In the genomic region with DNA sequence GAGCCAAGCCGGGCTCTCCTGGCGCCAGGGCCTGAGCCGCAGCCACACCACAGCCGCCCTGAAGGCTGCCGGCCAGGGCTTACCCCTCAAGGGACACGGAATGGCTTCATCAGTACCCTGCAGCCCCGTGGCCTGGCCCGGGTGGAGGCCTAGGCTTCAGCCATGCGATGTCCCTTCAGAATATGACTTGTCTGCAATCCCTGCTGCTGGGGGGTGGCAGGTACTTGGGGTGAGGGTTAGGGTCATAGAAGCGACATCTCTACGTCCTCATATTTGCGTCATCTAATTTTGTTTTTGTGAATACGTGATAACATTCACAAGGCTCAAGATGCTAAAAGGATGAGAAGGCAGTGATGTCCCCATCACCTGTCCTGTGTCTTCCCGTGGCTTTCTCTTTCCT, we compare ENCODE assay signal across 1 cellular context.
TF ChIP-seq lines count a peak whose summit lies in the region.

No MANE protein-coding gene starts in this region.

TF ChIP-seq in WTC11, 78 proteins besides CTCF, POLR2A, EP300 and RAD21 (continued from another document):
- TF ChIP-seq, protein P1, sequence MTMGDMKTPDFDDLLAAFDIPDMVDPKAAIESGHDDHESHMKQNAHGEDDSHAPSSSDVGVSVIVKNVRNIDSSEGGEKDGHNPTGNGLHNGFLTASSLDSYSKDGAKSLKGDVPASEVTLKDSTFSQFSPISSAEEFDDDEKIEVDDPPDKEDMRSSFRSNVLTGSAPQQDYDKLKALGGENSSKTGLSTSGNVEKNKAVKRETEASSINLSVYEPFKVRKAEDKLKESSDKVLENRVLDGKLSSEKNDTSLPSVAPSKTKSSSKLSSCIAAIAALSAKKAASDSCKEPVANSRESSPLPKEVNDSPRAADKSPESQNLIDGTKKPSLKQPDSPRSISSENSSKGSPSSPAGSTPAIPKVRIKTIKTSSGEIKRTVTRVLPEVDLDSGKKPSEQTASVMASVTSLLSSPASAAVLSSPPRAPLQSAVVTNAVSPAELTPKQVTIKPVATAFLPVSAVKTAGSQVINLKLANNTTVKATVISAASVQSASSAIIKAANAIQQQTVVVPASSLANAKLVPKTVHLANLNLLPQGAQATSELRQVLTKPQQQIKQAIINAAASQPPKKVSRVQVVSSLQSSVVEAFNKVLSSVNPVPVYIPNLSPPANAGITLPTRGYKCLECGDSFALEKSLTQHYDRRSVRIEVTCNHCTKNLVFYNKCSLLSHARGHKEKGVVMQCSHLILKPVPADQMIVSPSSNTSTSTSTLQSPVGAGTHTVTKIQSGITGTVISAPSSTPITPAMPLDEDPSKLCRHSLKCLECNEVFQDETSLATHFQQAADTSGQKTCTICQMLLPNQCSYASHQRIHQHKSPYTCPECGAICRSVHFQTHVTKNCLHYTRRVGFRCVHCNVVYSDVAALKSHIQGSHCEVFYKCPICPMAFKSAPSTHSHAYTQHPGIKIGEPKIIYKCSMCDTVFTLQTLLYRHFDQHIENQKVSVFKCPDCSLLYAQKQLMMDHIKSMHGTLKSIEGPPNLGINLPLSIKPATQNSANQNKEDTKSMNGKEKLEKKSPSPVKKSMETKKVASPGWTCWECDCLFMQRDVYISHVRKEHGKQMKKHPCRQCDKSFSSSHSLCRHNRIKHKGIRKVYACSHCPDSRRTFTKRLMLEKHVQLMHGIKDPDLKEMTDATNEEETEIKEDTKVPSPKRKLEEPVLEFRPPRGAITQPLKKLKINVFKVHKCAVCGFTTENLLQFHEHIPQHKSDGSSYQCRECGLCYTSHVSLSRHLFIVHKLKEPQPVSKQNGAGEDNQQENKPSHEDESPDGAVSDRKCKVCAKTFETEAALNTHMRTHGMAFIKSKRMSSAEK (CRISPR knock-in tag; IDR thresholded peaks at IDR 0.05; ENCODE audit: borderline replicate concordance), result no peak
- TF ChIP-seq ETV6 (CRISPR knock-in tag; IDR thresholded peaks at IDR 0.05), result no peak
- no peak for TF ChIP-seq E2F4 (CRISPR knock-in tag; IDR thresholded peaks at IDR 0.05; ENCODE audit: borderline replicate concordance, low read depth)
- no peak for TF ChIP-seq RORB (CRISPR knock-in tag; IDR thresholded peaks at IDR 0.05)
- TF ChIP-seq, protein P2, sequence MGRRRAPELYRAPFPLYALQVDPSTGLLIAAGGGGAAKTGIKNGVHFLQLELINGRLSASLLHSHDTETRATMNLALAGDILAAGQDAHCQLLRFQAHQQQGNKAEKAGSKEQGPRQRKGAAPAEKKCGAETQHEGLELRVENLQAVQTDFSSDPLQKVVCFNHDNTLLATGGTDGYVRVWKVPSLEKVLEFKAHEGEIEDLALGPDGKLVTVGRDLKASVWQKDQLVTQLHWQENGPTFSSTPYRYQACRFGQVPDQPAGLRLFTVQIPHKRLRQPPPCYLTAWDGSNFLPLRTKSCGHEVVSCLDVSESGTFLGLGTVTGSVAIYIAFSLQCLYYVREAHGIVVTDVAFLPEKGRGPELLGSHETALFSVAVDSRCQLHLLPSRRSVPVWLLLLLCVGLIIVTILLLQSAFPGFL (CRISPR knock-in tag; IDR thresholded peaks at IDR 0.05; ENCODE audit: borderline replicate concordance), result no peak
- TF ChIP-seq IRF1 (CRISPR knock-in tag; IDR thresholded peaks at IDR 0.05), result no peak
- no peak for TF ChIP-seq GTF2I (CRISPR knock-in tag; conservative IDR thresholded peaks at IDR 0.05)
- no peak for TF ChIP-seq NFYB (CRISPR knock-in tag; conservative IDR thresholded peaks at IDR 0.05; ENCODE audit: low read depth)
- TF ChIP-seq SOX15 (CRISPR knock-in tag; IDR thresholded peaks at IDR 0.05), result no peak
